1 cellular context compared by ENCODE assay signal in the genomic region with DNA sequence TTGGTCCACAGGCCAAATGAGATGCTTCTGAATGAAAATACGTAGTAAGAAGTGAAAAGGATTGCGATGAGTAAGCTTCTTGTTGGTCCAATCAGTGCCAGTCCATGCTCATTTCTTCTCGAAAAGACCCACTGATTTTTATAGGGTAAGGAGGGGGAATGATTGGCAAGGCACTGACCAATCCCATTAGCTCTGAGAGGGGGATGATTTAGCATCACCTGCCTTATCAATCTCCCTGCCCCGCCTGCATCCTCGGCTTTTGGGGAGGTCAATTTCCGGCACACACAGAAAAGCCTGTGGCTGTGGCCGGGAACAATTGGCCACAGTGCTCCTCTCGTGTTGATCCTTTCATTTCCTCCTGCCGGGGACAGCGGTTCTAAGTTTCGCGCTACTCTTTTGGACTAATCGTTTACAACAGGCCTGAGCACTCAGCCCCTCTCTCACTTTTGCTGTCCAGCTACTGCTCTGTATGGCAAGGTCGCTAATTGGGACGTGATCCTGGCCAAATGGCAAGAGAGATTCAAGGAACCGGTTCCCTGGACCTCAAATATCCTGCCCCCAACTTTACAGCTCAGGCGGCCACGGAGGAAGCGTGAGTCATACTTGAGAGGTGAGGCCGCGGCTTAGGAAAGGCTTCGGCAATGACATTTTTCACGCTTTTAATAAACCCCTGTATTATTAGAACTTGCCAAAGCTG.
TF ChIP-seq lines count a peak whose summit lies in the region.

No MANE protein-coding gene starts in this region.

TF ChIP-seq in K562, 482 proteins besides CTCF, POLR2A, EP300 and RAD21 (continued from another document):
- TF ChIP-seq, protein P1, sequence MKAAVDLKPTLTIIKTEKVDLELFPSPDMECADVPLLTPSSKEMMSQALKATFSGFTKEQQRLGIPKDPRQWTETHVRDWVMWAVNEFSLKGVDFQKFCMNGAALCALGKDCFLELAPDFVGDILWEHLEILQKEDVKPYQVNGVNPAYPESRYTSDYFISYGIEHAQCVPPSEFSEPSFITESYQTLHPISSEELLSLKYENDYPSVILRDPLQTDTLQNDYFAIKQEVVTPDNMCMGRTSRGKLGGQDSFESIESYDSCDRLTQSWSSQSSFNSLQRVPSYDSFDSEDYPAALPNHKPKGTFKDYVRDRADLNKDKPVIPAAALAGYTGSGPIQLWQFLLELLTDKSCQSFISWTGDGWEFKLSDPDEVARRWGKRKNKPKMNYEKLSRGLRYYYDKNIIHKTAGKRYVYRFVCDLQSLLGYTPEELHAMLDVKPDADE (conservative IDR thresholded peaks at IDR 0.05; ENCODE audit: control insufficient read depth, low read depth, low read length), result no peak
- TF ChIP-seq, protein P2, sequence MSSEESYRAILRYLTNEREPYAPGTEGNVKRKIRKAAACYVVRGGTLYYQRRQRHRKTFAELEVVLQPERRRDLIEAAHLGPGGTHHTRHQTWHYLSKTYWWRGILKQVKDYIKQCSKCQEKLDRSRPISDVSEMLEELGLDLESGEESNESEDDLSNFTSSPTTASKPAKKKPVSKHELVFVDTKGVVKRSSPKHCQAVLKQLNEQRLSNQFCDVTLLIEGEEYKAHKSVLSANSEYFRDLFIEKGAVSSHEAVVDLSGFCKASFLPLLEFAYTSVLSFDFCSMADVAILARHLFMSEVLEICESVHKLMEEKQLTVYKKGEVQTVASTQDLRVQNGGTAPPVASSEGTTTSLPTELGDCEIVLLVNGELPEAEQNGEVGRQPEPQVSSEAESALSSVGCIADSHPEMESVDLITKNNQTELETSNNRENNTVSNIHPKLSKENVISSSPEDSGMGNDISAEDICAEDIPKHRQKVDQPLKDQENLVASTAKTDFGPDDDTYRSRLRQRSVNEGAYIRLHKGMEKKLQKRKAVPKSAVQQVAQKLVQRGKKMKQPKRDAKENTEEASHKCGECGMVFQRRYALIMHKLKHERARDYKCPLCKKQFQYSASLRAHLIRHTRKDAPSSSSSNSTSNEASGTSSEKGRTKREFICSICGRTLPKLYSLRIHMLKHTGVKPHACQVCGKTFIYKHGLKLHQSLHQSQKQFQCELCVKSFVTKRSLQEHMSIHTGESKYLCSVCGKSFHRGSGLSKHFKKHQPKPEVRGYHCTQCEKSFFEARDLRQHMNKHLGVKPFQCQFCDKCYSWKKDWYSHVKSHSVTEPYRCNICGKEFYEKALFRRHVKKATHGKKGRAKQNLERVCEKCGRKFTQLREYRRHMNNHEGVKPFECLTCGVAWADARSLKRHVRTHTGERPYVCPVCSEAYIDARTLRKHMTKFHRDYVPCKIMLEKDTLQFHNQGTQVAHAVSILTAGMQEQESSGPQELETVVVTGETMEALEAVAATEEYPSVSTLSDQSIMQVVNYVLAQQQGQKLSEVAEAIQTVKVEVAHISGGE (CRISPR knock-in tag; IDR thresholded peaks at IDR 0.05), result peak in 1 of 3 experiments; percentile 67; a peak in 1 of 6 replicates
- TF ChIP-seq E2F3 (CRISPR knock-in tag; IDR thresholded peaks at IDR 0.05), result no peak
- TF ChIP-seq C11orf30 (IDR thresholded peaks at IDR 0.05; ENCODE audit: low read depth), result no peak
- TF ChIP-seq, protein P3, sequence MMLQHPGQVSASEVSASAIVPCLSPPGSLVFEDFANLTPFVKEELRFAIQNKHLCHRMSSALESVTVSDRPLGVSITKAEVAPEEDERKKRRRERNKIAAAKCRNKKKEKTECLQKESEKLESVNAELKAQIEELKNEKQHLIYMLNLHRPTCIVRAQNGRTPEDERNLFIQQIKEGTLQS (IDR thresholded peaks at IDR 0.05), result peak; percentile 76
- TF ChIP-seq, protein P3 (CRISPR knock-in tag; conservative IDR thresholded peaks at IDR 0.05), result no peak
- TF ChIP-seq PCBP1 (IDR thresholded peaks at IDR 0.05; ENCODE audit: low read depth, low read length, poor library complexity, severe bottlenecking), result no peak
- TF ChIP-seq, protein P4, sequence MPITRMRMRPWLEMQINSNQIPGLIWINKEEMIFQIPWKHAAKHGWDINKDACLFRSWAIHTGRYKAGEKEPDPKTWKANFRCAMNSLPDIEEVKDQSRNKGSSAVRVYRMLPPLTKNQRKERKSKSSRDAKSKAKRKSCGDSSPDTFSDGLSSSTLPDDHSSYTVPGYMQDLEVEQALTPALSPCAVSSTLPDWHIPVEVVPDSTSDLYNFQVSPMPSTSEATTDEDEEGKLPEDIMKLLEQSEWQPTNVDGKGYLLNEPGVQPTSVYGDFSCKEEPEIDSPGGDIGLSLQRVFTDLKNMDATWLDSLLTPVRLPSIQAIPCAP (CRISPR knock-in tag; IDR thresholded peaks at IDR 0.05; ENCODE audit: borderline replicate concordance), result no peak
- TF ChIP-seq ZFP36 (IDR thresholded peaks at IDR 0.05; ENCODE audit: low read depth, low read length, partially characterized antibody), result peak; percentile 33
- TF ChIP-seq FOSL1 (tag; conservative IDR thresholded peaks at IDR 0.05), result peak; percentile 65
- TF ChIP-seq ARID1B (IDR thresholded peaks at IDR 0.05), result 0 out of 2 replicates have a peak, but pooled peaks have one; percentile 11
- no peak for TF ChIP-seq FUS (optimal IDR thresholded peaks at IDR 0.05; ENCODE audit: low read depth, low read length)
- TF ChIP-seq, protein P5, sequence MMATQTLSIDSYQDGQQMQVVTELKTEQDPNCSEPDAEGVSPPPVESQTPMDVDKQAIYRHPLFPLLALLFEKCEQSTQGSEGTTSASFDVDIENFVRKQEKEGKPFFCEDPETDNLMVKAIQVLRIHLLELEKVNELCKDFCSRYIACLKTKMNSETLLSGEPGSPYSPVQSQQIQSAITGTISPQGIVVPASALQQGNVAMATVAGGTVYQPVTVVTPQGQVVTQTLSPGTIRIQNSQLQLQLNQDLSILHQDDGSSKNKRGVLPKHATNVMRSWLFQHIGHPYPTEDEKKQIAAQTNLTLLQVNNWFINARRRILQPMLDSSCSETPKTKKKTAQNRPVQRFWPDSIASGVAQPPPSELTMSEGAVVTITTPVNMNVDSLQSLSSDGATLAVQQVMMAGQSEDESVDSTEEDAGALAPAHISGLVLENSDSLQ (IDR thresholded peaks at IDR 0.05), result peak; percentile 65; the same call in 1 of the 2 replicates
- no peak for TF ChIP-seq ZNF707 (CRISPR knock-in tag; conservative IDR thresholded peaks at IDR 0.05)
- TF ChIP-seq, protein P6, sequence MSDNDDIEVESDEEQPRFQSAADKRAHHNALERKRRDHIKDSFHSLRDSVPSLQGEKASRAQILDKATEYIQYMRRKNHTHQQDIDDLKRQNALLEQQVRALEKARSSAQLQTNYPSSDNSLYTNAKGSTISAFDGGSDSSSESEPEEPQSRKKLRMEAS (CRISPR knock-in tag; IDR thresholded peaks at IDR 0.05), result no peak
TF ChIP-seq in K562: peak in this region for 7.
